In the genomic region with DNA sequence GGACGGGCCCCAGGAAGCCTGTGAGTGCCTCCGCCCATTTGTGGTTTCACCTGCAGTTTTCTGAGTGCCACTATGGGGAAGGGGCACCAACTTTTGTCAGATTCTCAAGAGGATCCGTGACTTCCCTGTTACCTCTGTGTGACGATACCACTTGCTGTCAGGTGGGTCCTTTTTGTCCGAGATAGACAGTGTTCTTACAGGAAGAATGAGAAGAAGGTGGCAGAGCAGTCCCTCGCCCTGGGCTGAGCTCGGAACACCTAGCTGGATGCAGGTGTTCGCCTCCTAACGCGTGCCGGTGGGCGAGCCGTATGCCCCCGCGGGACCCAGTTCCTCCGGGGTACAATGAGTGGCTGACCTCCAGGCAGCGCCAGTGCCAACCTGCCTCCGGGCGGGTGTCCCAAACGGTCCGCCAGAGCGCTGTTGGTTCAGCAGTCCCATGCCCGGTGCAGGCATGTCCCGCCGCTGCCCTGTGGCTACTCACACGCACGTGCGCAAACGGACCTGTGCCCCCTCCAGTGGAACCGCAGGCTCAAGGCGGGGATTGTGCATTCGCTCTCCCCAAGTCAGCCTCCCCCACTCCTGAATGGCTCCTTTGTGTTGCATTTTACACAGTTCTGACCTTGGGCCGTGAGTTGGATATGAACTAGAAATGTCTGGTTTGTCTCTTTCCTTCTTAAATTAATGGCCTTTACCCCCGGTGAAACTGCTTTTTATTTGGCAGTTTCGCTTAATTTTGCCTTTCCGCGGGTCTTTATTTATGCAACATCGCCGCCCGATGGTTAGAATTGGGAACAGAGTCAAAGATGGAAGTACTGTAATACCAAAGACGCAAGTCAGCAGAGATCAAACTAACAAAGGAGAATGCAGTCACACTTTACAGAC, we compare ENCODE assay signal across 8 cellular contexts. TPM values are rescaled to one million over a fixed set of nuclear protein-coding genes. Genes with fewer than 3 reads are reported as not detected.
DNase-seq lines count a peak whose midpoint lies in the region; ATAC-seq, FAIRE-seq and TF ChIP-seq lines count a peak whose summit lies in the region.

No MANE protein-coding gene starts in this region.

- H3K9ac ChIP-seq in H9 (ENCODE audit: extremely low read depth, insufficient read length, low read length) (peak overlapping the region; percentile 21), keratinocyte (ENCODE audit: control insufficient read depth, extremely low read depth, insufficient read depth, low read length) (peak overlapping the region; percentile 71)

- no peak overlapping the region for H2BK20ac ChIP-seq in H9 (ENCODE audit: low read depth, low read length, poor library complexity, severe bottlenecking)

- POLR2A ChIA-PET in CD8-positive, alpha-beta T cell (lab: Charles Lee), result interaction anchor here (1.1 to 2.6 kb wide), 4 partner anchors 109 to 306 kb away, joined by 4 to 10 read pairs (median 6); a partner anchor contains a TSS

- no peak overlapping the region for H3K56ac ChIP-seq in H9 (ENCODE audit: insufficient read length, low read depth, low read length)

- no peaks in the 10 kb centered on the region for H3K9me3 ChIP-seq in CD8-positive, alpha-beta T cell (ENCODE audit: low read length)
- H3K9me3 ChIP-seq in H9 (ENCODE audit: control insufficient read depth, low read depth, low read length) (no peaks in the 10 kb centered on the region), keratinocyte (ENCODE audit: control insufficient read depth, low read depth, low read length) (no peaks in the 10 kb centered on the region)

- H2BK5ac ChIP-seq in H9 (ENCODE audit: insufficient read length, low read length), result no peak overlapping the region

- H3K4me1 Mint-ChIP-seq in CD8-positive, alpha-beta T cell (ENCODE audit: low read depth), result peaks cover 19% of the 10 kb centered on the region
- peaks cover 16 to 29% of the 10 kb centered on the region in 2 experiments for H3K4me1 Mint-ChIP-seq in H9

- peaks cover 23% of the 10 kb centered on the region for H3K27me3 ChIP-seq in CD8-positive, alpha-beta T cell (ENCODE audit: insufficient read depth, low read length)
- H3K27me3 ChIP-seq in H9 (ENCODE audit: insufficient read depth, low read length), result peaks cover 13% of the 10 kb centered on the region; the same call in 1 of the 2 replicates
- H3K27me3 ChIP-seq in keratinocyte (ENCODE audit: control insufficient read depth, extremely low read depth, insufficient read depth, low read length), result no peaks in the 10 kb centered on the region

- H3K4me2 ChIP-seq in H9 (ENCODE audit: insufficient read depth, insufficient read length, low read length) (peak overlapping the region; percentile 79), keratinocyte (ENCODE audit: control insufficient read depth, extremely low read depth, insufficient read depth, low read depth, low read length) (peak overlapping the region; percentile 99)

- peak overlapping the region; percentile 82 for H3K27ac Mint-ChIP-seq in CD8-positive, alpha-beta T cell
- H3K27ac Mint-ChIP-seq in H9, result peak overlapping the region; percentile 74 to 82 (median 81); a peak in 6 of 7 replicates

- H3K4me3 ChIP-seq in CD8-positive, alpha-beta T cell (ENCODE audit: low read depth, low read length), result peak overlapping the region; percentile 86
- H3K4me3 ChIP-seq in keratinocyte (ENCODE audit: control insufficient read depth in 2 of 3, extremely low read depth in 1 of 3, insufficient read depth in 2 of 3, low read depth in 1 of 3, low read length in 3 of 3), result peak overlapping the region; percentile 39 to 84 (median 74)

- DNase-seq in CD8-positive, alpha-beta T cell, result peak; percentile 58 to 81 (median 71)
- DNase-seq in H9 (peak; percentile 55), NCI-H226 (peak; percentile 69), cerebellum (ENCODE audit: low spot score) (peak; percentile 66), keratinocyte (ENCODE audit: low read depth, low spot score) (no peak)
- peak; percentile 62 for DNase-seq in activated CD4-positive, alpha-beta T cell treated with anti-CD3 and anti-CD28 coated beads for 1 hour
- peak; percentile 56 for DNase-seq in stimulated activated CD4-positive, alpha-beta T cell treated with anti-CD3 and anti-CD28 coated beads, Interleukin-12 subunit alpha, Interleukin-12 subunit beta, amount 100 ng/mL, for 4 hours

- peak overlapping the region; percentile 38 for H3K27ac ChIP-seq in CD8-positive, alpha-beta T cell (ENCODE audit: low read depth, low read length)
- H3K27ac ChIP-seq in H9 (ENCODE audit: insufficient read length, low read depth, low read length) (peak overlapping the region; percentile 63), keratinocyte (ENCODE audit: control insufficient read depth, insufficient read depth, low read length) (peak overlapping the region; percentile 47)

- H2AK5ac ChIP-seq in H9 (ENCODE audit: insufficient read length, low read length), result no peak overlapping the region

- H4K20me1 ChIP-seq in H9 (ENCODE audit: control insufficient read depth, insufficient read depth, insufficient read length) (no peaks in the 10 kb centered on the region), keratinocyte (ENCODE audit: control insufficient read depth, extremely low read depth, insufficient read depth, low read length) (peaks cover 2% of the 10 kb centered on the region)

- no peaks in the 10 kb centered on the region for H3K79me1 ChIP-seq in H9 (ENCODE audit: insufficient read depth, low read depth, low read length, poor library complexity, severe bottlenecking)

- H3K4me1 ChIP-seq in CD8-positive, alpha-beta T cell (ENCODE audit: insufficient read depth, low read length), result peaks cover 22% of the 10 kb centered on the region
- H3K4me1 ChIP-seq in H9 (ENCODE audit: insufficient read depth, low read length), result peaks cover 2% of the 10 kb centered on the region; the same call in 1 of the 2 replicates
- H3K4me1 ChIP-seq in keratinocyte (ENCODE audit: control insufficient read depth, extremely low read depth, insufficient read depth, low read length), result peaks cover 22% of the 10 kb centered on the region

- no peaks in the 10 kb centered on the region for H3K9me3 Mint-ChIP-seq in CD8-positive, alpha-beta T cell
- no peaks in the 10 kb centered on the region for H3K9me3 Mint-ChIP-seq in H9

- peak; percentile 99 for TF ChIP-seq CTCF in CD8-positive, alpha-beta T cell (IDR thresholded peaks at IDR 0.05)
- peak; percentile 94 for TF ChIP-seq CTCF in H9 (conservative IDR thresholded peaks at IDR 0.05)
- peak; percentile 59 to 82 (median 63) for TF ChIP-seq CTCF in keratinocyte (optimal IDR thresholded peaks at IDR 0.05 in 1 of 3, IDR thresholded peaks at IDR 0.05 in 1 of 3, conservative IDR thresholded peaks at IDR 0.05 in 1 of 3; ENCODE audit: extremely low read depth in 1 of 3, insufficient read depth in 2 of 3, low read length in 3 of 3)

- intact Hi-C loops in CD8-positive, alpha-beta T cell (cut with DNase I, micrococcal nuclease), result loop anchor here (1.0 to 10.0 kb wide), 21 partner anchors 79 to 1777 kb away; a partner anchor contains a TSS

- no peak overlapping the region for H3T11ph ChIP-seq in H9 (ENCODE audit: low read length)

- FAIRE-seq in keratinocyte (lab: Jason Lieb, UNC), result no peak

- no peak overlapping the region for H3K23ac ChIP-seq in H9 (ENCODE audit: insufficient read length, low read depth, low read length)

- H3K18ac ChIP-seq in H9 (ENCODE audit: insufficient read length, low read depth, low read length), result peak overlapping the region; percentile 81

- H3K23me2 ChIP-seq in H9 (ENCODE audit: insufficient read length, low read depth, low read length, poor library complexity, severe bottlenecking), result peaks cover 25% of the 10 kb centered on the region

- no peak overlapping the region for H2BK15ac ChIP-seq in H9 (ENCODE audit: low read depth, low read length)

- peak; percentile 13 for ATAC-seq in CD8-positive, alpha-beta T cell
- ATAC-seq in HG03571 (IDR thresholded peaks at IDR 0.05; ENCODE audit: unreplicated experiment), result no peak

- H3K14ac ChIP-seq in H9 (ENCODE audit: insufficient read depth, low read length), result peak overlapping the region; percentile 11; the same call in 1 of the 2 replicates

- no CpG with 5 or more reads among the region's 41 CpGs for WGBS in H9 (ENCODE audit: extremely low coverage, insufficient read length, low lambda C conversion rate)

- no peaks in the 10 kb centered on the region for H3K9me1 ChIP-seq in keratinocyte (ENCODE audit: control insufficient read depth, extremely low read depth, insufficient read depth, low read length)

- no peak overlapping the region for H4K5ac ChIP-seq in H9 (ENCODE audit: insufficient read length, low read depth, low read length)

- H4K8ac ChIP-seq in H9 (replicated peaks; ENCODE audit: insufficient read length, low read depth, low read length), result no peak overlapping the region

- no peaks in the 10 kb centered on the region for H3K36me3 Mint-ChIP-seq in CD8-positive, alpha-beta T cell
- H3K36me3 Mint-ChIP-seq in H9 (ENCODE audit: insufficient read depth in 1 of 3, low read depth in 3 of 3), result no peaks in the 10 kb centered on the region

- H4K91ac ChIP-seq in H9 (ENCODE audit: insufficient read length, low read depth, low read length), result no peak overlapping the region

- H2BK120ac ChIP-seq in H9 (ENCODE audit: low read depth, low read length, poor library complexity, severe bottlenecking), result no peak overlapping the region

- no peak overlapping the region for H3K4ac ChIP-seq in H9 (ENCODE audit: low read depth, low read length)

- CTCF ChIA-PET in CD8-positive, alpha-beta T cell (lab: Charles Lee), result interaction anchor here (0.6 to 9.5 kb wide), 17 partner anchors 12 to 372 kb away, joined by 3 to 119 read pairs (median 4); no protein-coding TSS in a partner anchor

- dilution Hi-C loops in keratinocyte (cut with MboI; ENCODE audit: extremely low pct_ligation_motif_present, low sequenced_read_pairs), result no loop called here

- H3K27me3 Mint-ChIP-seq in CD8-positive, alpha-beta T cell (ENCODE audit: low read depth), result peaks cover 34% of the 10 kb centered on the region
- peaks cover 45% of the 10 kb centered on the region for H3K27me3 Mint-ChIP-seq in H9 (ENCODE audit: low read depth)

- H3K4me3 Mint-ChIP-seq in CD8-positive, alpha-beta T cell, result peak overlapping the region; percentile 87
- peak overlapping the region; percentile 70 to 83 for H3K4me3 Mint-ChIP-seq in H9

- H3K79me2 ChIP-seq in H9 (ENCODE audit: insufficient read depth, low read length) (no peaks in the 10 kb centered on the region), keratinocyte (ENCODE audit: control insufficient read depth, insufficient read depth, low read length) (no peaks in the 10 kb centered on the region)

- H3K36me3 ChIP-seq in CD8-positive, alpha-beta T cell (ENCODE audit: insufficient read depth, low read length), result no peaks in the 10 kb centered on the region
- no peaks in the 10 kb centered on the region for H3K36me3 ChIP-seq in keratinocyte (ENCODE audit: control insufficient read depth in 2 of 2, extremely low read depth in 1 of 2, insufficient read depth in 2 of 2, low read length in 2 of 2)

- H2AFZ ChIP-seq in H9 (ENCODE audit: low read length) (peak overlapping the region; percentile 6), keratinocyte (ENCODE audit: control insufficient read depth, low read length) (peak overlapping the region; percentile 80)

- H2BK12ac ChIP-seq in H9 (ENCODE audit: insufficient read length, low read depth, low read length), result peak overlapping the region; percentile 60

RNA-seq across cellular contexts. Expression of a gene that starts 1.1 kb away (rescaled TPM):
- total RNA-seq in CD8-positive, alpha-beta T cell, result 1 to 10 TPM; 2.2 to 2.7 TPM
- total RNA-seq in H9 (2021) (5.3 and 5.5 TPM in 2 replicates), cerebellum (12.3 TPM)
- 1.0 to 2.5 TPM (median 1.6 TPM) in 3 replicates for polyA plus RNA-seq in keratinocyte
- 1.8 TPM for polyA plus RNA-seq in keratinocyte (2011; ENCODE audit: low read depth)
- polyA plus RNA-seq in keratinocyte (2011; cell fraction: cytosol; rRNA removed), result 2.0 and 2.3 TPM in 2 replicates
- 6.0 and 6.5 TPM in 2 replicates for polyA plus RNA-seq in keratinocyte (2011; cell fraction: nucleus; rRNA removed)
- 2.2 and 3.4 TPM in 2 replicates for polyA plus RNA-seq in keratinocyte (2012; ENCODE audit: low replicate concordance)
- polyA minus RNA-seq in keratinocyte, result 1.1 to 6.0 TPM (median 2.4 TPM) in 3 replicates
- 2.7 TPM for polyA minus RNA-seq in keratinocyte (2011; cell fraction: cytosol; rRNA and poly(A)+ RNA removed)
- 5.1 and 6.5 TPM in 2 replicates for polyA minus RNA-seq in keratinocyte (2011; cell fraction: nucleus; rRNA and poly(A)+ RNA removed)
